ENCODE assay signal across 19 cellular contexts in the genomic region with DNA sequence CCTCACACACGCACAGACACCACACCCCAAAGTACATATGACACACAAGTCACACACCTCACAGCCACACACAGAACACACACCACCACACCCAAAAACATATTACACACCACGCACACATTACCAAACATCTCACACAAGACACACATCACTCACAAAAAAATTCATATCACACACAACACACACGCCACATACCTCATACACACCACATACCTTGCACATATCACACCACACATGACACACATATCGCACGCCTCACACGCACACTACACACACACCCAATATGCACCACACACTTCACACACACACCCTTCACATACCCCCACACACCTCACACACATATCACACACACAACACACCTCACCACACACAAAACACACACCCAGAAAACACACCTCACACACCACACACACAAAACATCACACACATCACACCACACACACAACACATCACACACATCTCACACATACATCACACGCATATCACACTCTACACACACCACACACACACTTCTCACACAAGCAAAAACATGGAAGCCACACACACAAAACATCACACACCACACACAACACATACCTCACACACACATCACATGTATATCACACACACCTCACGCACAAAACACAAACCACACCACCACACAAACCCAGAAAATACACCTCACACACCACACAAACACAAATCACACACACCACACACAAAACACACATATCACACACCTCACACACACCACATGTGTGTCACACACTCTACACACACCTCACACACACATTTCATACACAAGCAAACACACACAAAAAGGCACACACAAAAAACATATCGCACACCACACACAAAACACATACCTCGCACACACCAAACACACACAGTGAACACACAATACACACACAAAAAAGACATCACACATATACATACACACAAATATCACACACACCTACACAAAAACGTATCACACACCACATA.
"Had no signal": no experiment of that assay in that cellular context is flagged by ENCODE, and none has a peak within 500 bp of the region (broad histone marks: within the 10 kb centered on the region; RNA-seq: fewer than 3 reads in every experiment).

No MANE protein-coding gene starts in this region.

- H3K9me3 ChIP-seq: body of pancreas, heart left ventricle, lower lobe of right lung, sigmoid colon, testis had no signal

- H3K27ac ChIP-seq: body of pancreas, epithelial cell of prostate, heart left ventricle, lower lobe of right lung, neural progenitor cell, sigmoid colon, testis had no signal

- H2AFZ ChIP-seq: neural progenitor cell had no signal

- H3K4me2 ChIP-seq: neural progenitor cell, smooth muscle cell had no signal

- H3K4me3 ChIP-seq: body of pancreas, heart left ventricle, lower lobe of right lung, neural progenitor cell, sigmoid colon, smooth muscle cell, testis had no signal

- ATAC-seq: activated T-cell treated with anti-CD3 and anti-CD28 coated beads, Interleukin-2, amount 50 U/mL, for 72 hours; body of pancreas; lower lobe of right lung; stimulated activated naive B cell treated with anti-CD40 and anti-IgM and Interleukin-4, amounts not matched to agents 10 μg/mL and 1 μg/mL and 100 μg/mL, for 72 hours; WTC11 had no signal

- FAIRE-seq: islet of Langerhans had no signal

- DNase-seq: activated effector memory CD4-positive, alpha-beta T cell treated with Interleukin-2 at 50 U/mL for 16 hours; activated naive CD4-positive, alpha-beta T cell treated with anti-CD3 and anti-CD28 coated beads, Interleukin-2, amount 10 ng/mL, durations not matched to agents 7 days and 5 days; activated T-cell treated with anti-CD3 and anti-CD28 coated beads, Interleukin-2, amount 50 U/mL, for 72 hours; body of pancreas; heart left ventricle; lower lobe of right lung; naive B cell; sigmoid colon; stimulated activated CD4-positive, alpha-beta T cell treated with anti-CD3 and anti-CD28 coated beads, Interleukin-15, amount 100 ng/mL, for 24 hours; stimulated activated CD4-positive, alpha-beta T cell treated with anti-CD3 and anti-CD28 coated beads, Interleukin-2, amount 100 ng/mL, for 48 hours; stimulated activated CD8-positive, alpha-beta memory T cell treated with anti-CD3 and anti-CD28 coated beads, Interleukin-4, amount 100 ng/mL, for 48 hours; stimulated activated naive B cell treated with anti-CD40 and anti-IgM and Interleukin-4, amounts not matched to agents 10 μg/mL and 1 μg/mL and 100 μg/mL, for 72 hours; T1000; testis had no signal

- H3K4me1 ChIP-seq: body of pancreas, lower lobe of right lung, neural progenitor cell, sigmoid colon, testis had no signal

- H3K9ac ChIP-seq: neural progenitor cell had no signal

- H3K36me3 ChIP-seq: heart left ventricle, lower lobe of right lung, neural progenitor cell, sigmoid colon had no signal

- H3K27me3 ChIP-seq: body of pancreas, heart left ventricle, neural progenitor cell, sigmoid colon, testis had no signal
